ENCODE assay signal across 9 cellular contexts in the genomic region with DNA sequence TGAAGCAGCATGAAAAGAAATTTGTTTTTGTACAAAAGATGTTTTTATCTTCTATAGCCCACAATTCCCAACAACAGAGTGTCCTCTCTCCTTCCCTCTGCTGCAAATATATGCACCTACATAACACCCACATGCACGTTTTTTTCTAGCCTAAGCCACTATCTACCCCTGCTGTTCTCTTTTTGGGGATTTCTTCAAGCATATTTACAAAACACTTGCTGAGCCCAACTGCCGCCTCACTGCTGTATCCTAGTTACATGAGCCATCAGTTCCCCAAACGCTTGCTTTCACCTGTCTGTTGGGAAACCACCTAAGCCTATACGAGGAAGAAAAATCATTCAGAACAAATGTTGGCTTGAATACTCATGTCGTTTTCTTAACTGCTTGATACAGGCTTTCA.
DNase-seq lines count a peak whose midpoint lies in the region; ATAC-seq and TF ChIP-seq lines count a peak whose summit lies in the region.
"Had no signal": no experiment of that assay in that cellular context is flagged by ENCODE, and none has a peak within 500 bp of the region (broad histone marks: within the 10 kb centered on the region; RNA-seq: fewer than 3 reads in every experiment).

No MANE protein-coding gene starts in this region.

- DNase-seq in Ammon's horn (ENCODE audit: low spot score) (peak; percentile 10), NCI-H2196 (lab: John Stamatoyannopoulos, UW; ENCODE audit: unreplicated experiment) (peak; percentile 58), foreskin fibroblast (no peak)
- no peak for DNase-seq in stimulated activated CD4-positive, alpha-beta T cell treated with anti-CD3 and anti-CD28 coated beads, Interleukin-4, amount 100 ng/mL, for 1 hour
- no peak for DNase-seq in stimulated activated CD4-positive, alpha-beta T cell treated with anti-CD3 and anti-CD28 coated beads, Interleukin-4, amount 100 ng/mL, for 24 hours
- DNase-seq in activated CD4-positive, alpha-beta T cell treated with anti-CD3 and anti-CD28 coated beads for 4 hours, result no peak
- DNase-seq: DMS79 treated with DMSO at 0.1 percent for 48 hours had no signal

- no peak overlapping the region for H3K4me3 ChIP-seq in foreskin fibroblast (ENCODE audit: low read depth in 1 of 2, low read length in 2 of 2)

- no peak for TF ChIP-seq CTCF in foreskin fibroblast (IDR thresholded peaks at IDR 0.05; ENCODE audit: low read depth, low read length)

- ATAC-seq in GM18520 (IDR thresholded peaks at IDR 0.05; ENCODE audit: unreplicated experiment), result peak; percentile 72
- peak; percentile 69 for ATAC-seq in HG02678 (IDR thresholded peaks at IDR 0.05; ENCODE audit: unreplicated experiment)

Comparison
In these comparisons a context has a peak if more than half of its experiments do, and no peak if none do; other contexts are left out.
1. DNase-seq: peak in Ammon's horn (single experiment) and NCI-H2196 (single experiment); none in foreskin fibroblast (0 of 2), stimulated activated CD4-positive, alpha-beta T cell treated with anti-CD3 and anti-CD28 coated beads, Interleukin-4, amount 100 ng/mL, for 1 hour (single experiment), stimulated activated CD4-positive, alpha-beta T cell treated with anti-CD3 and anti-CD28 coated beads, Interleukin-4, amount 100 ng/mL, for 24 hours (single experiment) and activated CD4-positive, alpha-beta T cell treated with anti-CD3 and anti-CD28 coated beads for 4 hours (0 of 2).